Comparison of ENCODE assay signal across 20 cellular contexts in genomic region chr12:12217018-12217359, GRCh38. TPM values are rescaled to one million over a fixed set of nuclear protein-coding genes. Genes with fewer than 3 reads are reported as not detected.
A peak's percentile ranks its signal among the peaks of the same experiment; 100 is the strongest.
DNase-seq lines count a peak whose midpoint lies in the region; ATAC-seq lines count a peak whose summit lies in the region.
"Had no signal": no experiment of that assay in that cellular context is flagged by ENCODE, and none has a peak within 500 bp of the region (broad histone marks: within the 10 kb centered on the region; RNA-seq: fewer than 3 reads in every experiment).

No MANE protein-coding gene starts in this region.

- H3K9me3 ChIP-seq in skeletal muscle satellite cell (replicated peaks; ENCODE audit: low read length) = no peaks in the 10 kb centered on the region
- H3K9me3 ChIP-seq: lower lobe of right lung, neutrophil had no signal

- peaks cover 6% of the 10 kb centered on the region for H3K4me1 ChIP-seq in skeletal muscle satellite cell (ENCODE audit: control insufficient read depth, insufficient read depth, low read length)

- intact Hi-C loops in left colon (cut with DNase I, micrococcal nuclease) (no loop called here), Right ventricle myocardium superior (cut with DNase I) (no loop called here)

- H3K27me3 ChIP-seq in skeletal muscle satellite cell (ENCODE audit: control insufficient read depth, insufficient read depth, low read length) = no peaks in the 10 kb centered on the region
- H3K27me3 ChIP-seq: neutrophil had no signal

- ATAC-seq in left colon (peak; percentile 30), GM21423 (IDR thresholded peaks at IDR 0.05; ENCODE audit: unreplicated experiment) (no peak), Right ventricle myocardium superior (ENCODE audit: poor library complexity) (no peak)

- no peaks in the 10 kb centered on the region for H3K36me3 ChIP-seq in skeletal muscle satellite cell (ENCODE audit: insufficient read depth, low read length)
- H3K36me3 ChIP-seq: lower lobe of right lung, neutrophil had no signal

- H3K9ac ChIP-seq in skeletal muscle satellite cell (ENCODE audit: low read depth, low read length) = no peak overlapping the region

- no peak overlapping the region for H3K4me3 ChIP-seq in skeletal muscle satellite cell (ENCODE audit: low read length)
- H3K4me3 ChIP-seq: coronary artery, lower lobe of right lung, skin epidermis had no signal

- peak; percentile 73 for DNase-seq in DMS53 (lab: John Stamatoyannopoulos, UW)
- DNase-seq in NCI-H82 (lab: John Stamatoyannopoulos, UW) = peak; percentile 79
- no peak for DNase-seq in left colon
- DNase-seq in DMS153 treated with DMSO at 0.1 percent for 48 hours (lab: John Stamatoyannopoulos, UW; ENCODE audit: unreplicated experiment) = no peak
- DNase-seq in Right ventricle myocardium superior = no peak
- DNase-seq: activated CD8-positive, alpha-beta memory T cell treated with anti-CD3 and anti-CD28 coated beads, Interleukin-2, amount 50 U/mL, for 4 hours; activated naive CD4-positive, alpha-beta T cell treated with anti-CD3 and anti-CD28 coated beads, Interleukin-2, amount 50 U/mL, for 16 hours; amygdala; DMS 273 treated with DMSO at 0.1 percent for 48 hours; GDM1; islet precursor cell; lower lobe of right lung; NCI-H187; NCI-H526 treated with DMSO at 0.1 percent for 48 hours; stimulated activated CD4-positive, alpha-beta T cell treated with anti-CD3 and anti-CD28 coated beads, Interleukin-1b, Interleukin-23, amount 100 ng/mL, for 48 hours had no signal

- H3K4me2 ChIP-seq in skeletal muscle satellite cell (ENCODE audit: low read length) = peak overlapping the region; percentile 22

RNA-seq across cellular contexts. Expression of gene LRP6, which starts 49.9 kb away (rescaled TPM):
- 10 to 100 TPM; 31.2 to 32.7 TPM for total RNA-seq in left colon
- total RNA-seq in skeletal muscle satellite cell (2012; rRNA removed) = 11.1 and 15.2 TPM in 2 replicates
- 22.8 TPM for total RNA-seq in Right ventricle myocardium superior

Comparison
In these comparisons a context has a peak if more than half of its experiments do, and no peak if none do; other contexts are left out.
1. DNase-seq: peak in DMS53 (single experiment) and NCI-H82 (single experiment); none in left colon (0 of 2), DMS153 treated with DMSO at 0.1 percent for 48 hours (single experiment) and Right ventricle myocardium superior (single experiment).